Comparison of ENCODE assay signal across 9 cellular contexts in the genomic region with DNA sequence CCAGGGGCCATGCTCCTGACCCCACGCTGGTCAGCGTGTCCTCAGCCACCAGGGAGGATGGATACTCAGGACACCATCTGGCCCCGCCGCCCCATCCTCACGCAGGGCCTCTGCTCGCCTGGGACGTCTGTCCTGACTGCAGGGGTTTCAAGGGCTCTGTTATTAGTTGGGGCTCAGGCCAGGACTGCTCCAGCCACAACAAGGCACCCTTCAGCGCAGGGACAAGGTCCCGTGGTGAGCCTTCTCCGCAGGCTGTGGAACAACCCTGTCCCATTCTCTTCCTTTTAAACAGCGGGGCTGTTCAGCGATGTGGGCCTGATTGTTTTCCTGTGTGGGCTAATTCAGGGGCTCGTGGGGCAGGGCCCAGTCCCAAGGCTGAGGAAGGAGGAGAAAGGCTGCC.
A peak's percentile ranks its signal among the peaks of the same experiment; 100 is the strongest.
DNase-seq lines count a peak whose midpoint lies in the region; ATAC-seq and TF ChIP-seq lines count a peak whose summit lies in the region.
"Had no signal": no experiment of that assay in that cellular context is flagged by ENCODE, and none has a peak within 500 bp of the region (broad histone marks: within the 10 kb centered on the region; RNA-seq: fewer than 3 reads in every experiment).

No MANE protein-coding gene starts in this region.

- no peak for TF ChIP-seq POLR2A in tibial nerve (IDR thresholded peaks at IDR 0.05)

- no peaks in the 10 kb centered on the region for H3K36me3 Mint-ChIP-seq in natural killer cell
- no peaks in the 10 kb centered on the region for H3K36me3 Mint-ChIP-seq in natural killer cell treated with Interleukin-12 subunit alpha and Interleukin-12 subunit beta and Interleukin-15 and Interleukin-18, amount 100 ng/mL, for 72 hours

- peak overlapping the region; percentile 74 for H3K4me3 Mint-ChIP-seq in natural killer cell
- no peak overlapping the region for H3K4me3 Mint-ChIP-seq in natural killer cell treated with Interleukin-12 subunit alpha and Interleukin-12 subunit beta and Interleukin-15 and Interleukin-18, amount 100 ng/mL, for 72 hours

- ATAC-seq in natural killer cell (no peak), GM21390 (IDR thresholded peaks at IDR 0.05; ENCODE audit: unreplicated experiment) (no peak), HG02973 (IDR thresholded peaks at IDR 0.05; ENCODE audit: unreplicated experiment) (no peak)
- no peak for ATAC-seq in natural killer cell treated with Interleukin-12 subunit alpha and Interleukin-12 subunit beta and Interleukin-15 and Interleukin-18, amount 100 ng/mL, for 72 hours
- ATAC-seq: SK-N-SH treated with all-trans-retinoic acid at 6 μM for 48 hours had no signal

- H3K4me1 ChIP-seq in tibial nerve: peaks cover 0 to 73% (median 39%) of the 10 kb centered on the region in 4 donors
- H3K4me1 ChIP-seq in right atrium auricular region: peaks cover 0 to 36% of the 10 kb centered on the region in 2 donors

- WGBS in tibial nerve, 2 donors: 68 to 70% methylated on average over 13 of the region's 13 CpGs

- TF ChIP-seq CTCF in natural killer cell (IDR thresholded peaks at IDR 0.05): no peak
- TF ChIP-seq CTCF in tibial nerve (IDR thresholded peaks at IDR 0.05): no peak
- TF ChIP-seq CTCF in right atrium auricular region (IDR thresholded peaks at IDR 0.05): no peak

- peak in 1 of 2 donors; percentile 44 for TF ChIP-seq EP300 in tibial nerve (IDR thresholded peaks at IDR 0.05)

- H3K27ac Mint-ChIP-seq in natural killer cell: peak overlapping the region; percentile 84 to 89
- H3K27ac Mint-ChIP-seq in natural killer cell treated with Interleukin-12 subunit alpha and Interleukin-12 subunit beta and Interleukin-15 and Interleukin-18, amount 100 ng/mL, for 72 hours: peak overlapping the region in 1 of 2 donors; percentile 68

- DNase-seq in natural killer cell (no peak), anterior cingulate cortex (lab: John Stamatoyannopoulos, UW) (peak in 47 of 58 donors; percentile 19 to 90 (median 66)), medulla oblongata (ENCODE audit: extremely low spot score) (peak; percentile 93), tibial nerve (ENCODE audit: low spot score in 2 of 2) (no peak), right atrium auricular region (ENCODE audit: low spot score) (no peak)
- no peak for DNase-seq in natural killer cell treated with Interleukin-12 subunit alpha and Interleukin-12 subunit beta and Interleukin-15 and Interleukin-18, amount 100 ng/mL, for 72 hours (ENCODE audit: low spot score)

- H3K27ac ChIP-seq in tibial nerve (peak overlapping the region; percentile 1 to 77 (median 52)), right atrium auricular region (no peak overlapping the region)

- no peaks in the 10 kb centered on the region for H3K9me3 Mint-ChIP-seq in natural killer cell
- H3K9me3 Mint-ChIP-seq in natural killer cell treated with Interleukin-12 subunit alpha and Interleukin-12 subunit beta and Interleukin-15 and Interleukin-18, amount 100 ng/mL, for 72 hours: no peaks in the 10 kb centered on the region

- H3K27me3 ChIP-seq in tibial nerve (no peaks in the 10 kb centered on the region), right atrium auricular region (no peaks in the 10 kb centered on the region)

- intact Hi-C loops in natural killer cell (cut with micrococcal nuclease): no loop called here

- H3K36me3 ChIP-seq in tibial nerve (no peaks in the 10 kb centered on the region), right atrium auricular region (no peaks in the 10 kb centered on the region)

- H3K4me3 ChIP-seq in tibial nerve (no peak overlapping the region), right atrium auricular region (no peak overlapping the region)

- H3K9me3 ChIP-seq in tibial nerve: no peaks in the 10 kb centered on the region
- H3K9me3 ChIP-seq in right atrium auricular region: no peaks in the 10 kb centered on the region

- peaks cover 81 to 82% of the 10 kb centered on the region in 2 donors for H3K4me1 Mint-ChIP-seq in natural killer cell
- H3K4me1 Mint-ChIP-seq in natural killer cell treated with Interleukin-12 subunit alpha and Interleukin-12 subunit beta and Interleukin-15 and Interleukin-18, amount 100 ng/mL, for 72 hours (ENCODE audit: low read depth in 2 of 2): peaks cover 56 to 60% of the 10 kb centered on the region in 2 donors

- H3K27me3 Mint-ChIP-seq in natural killer cell (ENCODE audit: low read depth in 2 of 2): no peaks in the 10 kb centered on the region
- H3K27me3 Mint-ChIP-seq in natural killer cell treated with Interleukin-12 subunit alpha and Interleukin-12 subunit beta and Interleukin-15 and Interleukin-18, amount 100 ng/mL, for 72 hours: no peaks in the 10 kb centered on the region

Comparison
In these comparisons a context has a peak if more than half of its experiments do, and no peak if none do; other contexts are left out.
1. DNase-seq: peak in anterior cingulate cortex (47 of 58) and medulla oblongata (single experiment); none in natural killer cell (single experiment), natural killer cell treated with Interleukin-12 subunit alpha and Interleukin-12 subunit beta and Interleukin-15 and Interleukin-18, amount 100 ng/mL, for 72 hours (single experiment), tibial nerve (0 of 2) and right atrium auricular region (single experiment).
2. H3K27ac ChIP-seq: peak in tibial nerve (4 of 4); none in right atrium auricular region (0 of 2).